ENCODE assay signal across 1 cellular context in genomic region chr7:156402255-156402654, GRCh38.
TF ChIP-seq lines count a peak whose summit lies in the region.

No MANE protein-coding gene starts in this region.

TF ChIP-seq in K562, 482 proteins besides CTCF, POLR2A, EP300 and RAD21 (continued from another document and continues in another):
- TF ChIP-seq, protein P1, sequence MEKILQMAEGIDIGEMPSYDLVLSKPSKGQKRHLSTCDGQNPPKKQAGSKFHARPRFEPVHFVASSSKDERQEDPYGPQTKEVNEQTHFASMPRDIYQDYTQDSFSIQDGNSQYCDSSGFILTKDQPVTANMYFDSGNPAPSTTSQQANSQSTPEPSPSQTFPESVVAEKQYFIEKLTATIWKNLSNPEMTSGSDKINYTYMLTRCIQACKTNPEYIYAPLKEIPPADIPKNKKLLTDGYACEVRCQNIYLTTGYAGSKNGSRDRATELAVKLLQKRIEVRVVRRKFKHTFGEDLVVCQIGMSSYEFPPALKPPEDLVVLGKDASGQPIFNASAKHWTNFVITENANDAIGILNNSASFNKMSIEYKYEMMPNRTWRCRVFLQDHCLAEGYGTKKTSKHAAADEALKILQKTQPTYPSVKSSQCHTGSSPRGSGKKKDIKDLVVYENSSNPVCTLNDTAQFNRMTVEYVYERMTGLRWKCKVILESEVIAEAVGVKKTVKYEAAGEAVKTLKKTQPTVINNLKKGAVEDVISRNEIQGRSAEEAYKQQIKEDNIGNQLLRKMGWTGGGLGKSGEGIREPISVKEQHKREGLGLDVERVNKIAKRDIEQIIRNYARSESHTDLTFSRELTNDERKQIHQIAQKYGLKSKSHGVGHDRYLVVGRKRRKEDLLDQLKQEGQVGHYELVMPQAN (IDR thresholded peaks at IDR 0.05; ENCODE audit: borderline replicate concordance): no peak
- TF ChIP-seq NCOA6 (IDR thresholded peaks at IDR 0.05): no peak
- no peak for TF ChIP-seq SIRT6 (IDR thresholded peaks at IDR 0.05; ENCODE audit: low read depth, low read length)
- no peak for TF ChIP-seq MYNN (IDR thresholded peaks at IDR 0.05)
- no peak for TF ChIP-seq MYNN (CRISPR knock-in tag; IDR thresholded peaks at IDR 0.05)
- no peak for TF ChIP-seq NELFE (IDR thresholded peaks at IDR 0.05; ENCODE audit: insufficient read depth, insufficient read length)
- no peak for TF ChIP-seq ZNF780A (CRISPR knock-in tag; IDR thresholded peaks at IDR 0.05)
- TF ChIP-seq, protein P2, sequence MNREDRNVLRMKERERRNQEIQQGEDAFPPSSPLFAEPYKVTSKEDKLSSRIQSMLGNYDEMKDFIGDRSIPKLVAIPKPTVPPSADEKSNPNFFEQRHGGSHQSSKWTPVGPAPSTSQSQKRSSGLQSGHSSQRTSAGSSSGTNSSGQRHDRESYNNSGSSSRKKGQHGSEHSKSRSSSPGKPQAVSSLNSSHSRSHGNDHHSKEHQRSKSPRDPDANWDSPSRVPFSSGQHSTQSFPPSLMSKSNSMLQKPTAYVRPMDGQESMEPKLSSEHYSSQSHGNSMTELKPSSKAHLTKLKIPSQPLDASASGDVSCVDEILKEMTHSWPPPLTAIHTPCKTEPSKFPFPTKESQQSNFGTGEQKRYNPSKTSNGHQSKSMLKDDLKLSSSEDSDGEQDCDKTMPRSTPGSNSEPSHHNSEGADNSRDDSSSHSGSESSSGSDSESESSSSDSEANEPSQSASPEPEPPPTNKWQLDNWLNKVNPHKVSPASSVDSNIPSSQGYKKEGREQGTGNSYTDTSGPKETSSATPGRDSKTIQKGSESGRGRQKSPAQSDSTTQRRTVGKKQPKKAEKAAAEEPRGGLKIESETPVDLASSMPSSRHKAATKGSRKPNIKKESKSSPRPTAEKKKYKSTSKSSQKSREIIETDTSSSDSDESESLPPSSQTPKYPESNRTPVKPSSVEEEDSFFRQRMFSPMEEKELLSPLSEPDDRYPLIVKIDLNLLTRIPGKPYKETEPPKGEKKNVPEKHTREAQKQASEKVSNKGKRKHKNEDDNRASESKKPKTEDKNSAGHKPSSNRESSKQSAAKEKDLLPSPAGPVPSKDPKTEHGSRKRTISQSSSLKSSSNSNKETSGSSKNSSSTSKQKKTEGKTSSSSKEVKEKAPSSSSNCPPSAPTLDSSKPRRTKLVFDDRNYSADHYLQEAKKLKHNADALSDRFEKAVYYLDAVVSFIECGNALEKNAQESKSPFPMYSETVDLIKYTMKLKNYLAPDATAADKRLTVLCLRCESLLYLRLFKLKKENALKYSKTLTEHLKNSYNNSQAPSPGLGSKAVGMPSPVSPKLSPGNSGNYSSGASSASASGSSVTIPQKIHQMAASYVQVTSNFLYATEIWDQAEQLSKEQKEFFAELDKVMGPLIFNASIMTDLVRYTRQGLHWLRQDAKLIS (CRISPR knock-in tag; IDR thresholded peaks at IDR 0.05): no peak
- TF ChIP-seq NR2C1 (IDR thresholded peaks at IDR 0.05): no peak
- peak; percentile 77 for TF ChIP-seq NR2C1 (tag; IDR thresholded peaks at IDR 0.05)
- TF ChIP-seq JUN (IDR thresholded peaks at IDR 0.05; ENCODE audit: borderline replicate concordance, low read depth, low read length): 0 out of 2 replicates have a peak, but pooled peaks have one; percentile 5
- TF ChIP-seq JUN (CRISPR knock-in tag; IDR thresholded peaks at IDR 0.05; ENCODE audit: borderline replicate concordance): no peak
- TF ChIP-seq PTTG1 (tag; IDR thresholded peaks at IDR 0.05; ENCODE audit: low read depth): no peak
- no peak for TF ChIP-seq POU5F1 (IDR thresholded peaks at IDR 0.05; ENCODE audit: borderline replicate concordance, low read depth, low read length, partially characterized antibody)
- TF ChIP-seq NFIX (CRISPR knock-in tag; IDR thresholded peaks at IDR 0.05; ENCODE audit: low read depth): no peak
- no peak for TF ChIP-seq PTRF (tag; IDR thresholded peaks at IDR 0.05)
- TF ChIP-seq ZHX1 (conservative IDR thresholded peaks at IDR 0.05; ENCODE audit: low read length): no peak
- no peak for TF ChIP-seq ZNF707 (CRISPR knock-in tag; conservative IDR thresholded peaks at IDR 0.05)
- 0 out of 2 replicates have a peak, but pooled peaks have one; percentile 2 for TF ChIP-seq SPI1 (IDR thresholded peaks at IDR 0.05; ENCODE audit: borderline replicate concordance, low read depth, low read length)
- TF ChIP-seq CBX1 (IDR thresholded peaks at IDR 0.05; ENCODE audit: low read depth): peak; percentile 46; the same call in 1 of the 2 replicates
- no peak for TF ChIP-seq MLLT1 (IDR thresholded peaks at IDR 0.05)
- TF ChIP-seq ATF1 (CRISPR knock-in tag; IDR thresholded peaks at IDR 0.05): no peak
- peak; percentile 79 for TF ChIP-seq ATF1 (tag; IDR thresholded peaks at IDR 0.05)
- no peak for TF ChIP-seq CCAR2 (IDR thresholded peaks at IDR 0.05; ENCODE audit: low read depth, low read length)
- TF ChIP-seq ZNF124 (CRISPR knock-in tag; IDR thresholded peaks at IDR 0.05): no peak
- no peak for TF ChIP-seq SRSF1 (IDR thresholded peaks at IDR 0.05; ENCODE audit: low read depth, low read length)
- TF ChIP-seq, protein P3, sequence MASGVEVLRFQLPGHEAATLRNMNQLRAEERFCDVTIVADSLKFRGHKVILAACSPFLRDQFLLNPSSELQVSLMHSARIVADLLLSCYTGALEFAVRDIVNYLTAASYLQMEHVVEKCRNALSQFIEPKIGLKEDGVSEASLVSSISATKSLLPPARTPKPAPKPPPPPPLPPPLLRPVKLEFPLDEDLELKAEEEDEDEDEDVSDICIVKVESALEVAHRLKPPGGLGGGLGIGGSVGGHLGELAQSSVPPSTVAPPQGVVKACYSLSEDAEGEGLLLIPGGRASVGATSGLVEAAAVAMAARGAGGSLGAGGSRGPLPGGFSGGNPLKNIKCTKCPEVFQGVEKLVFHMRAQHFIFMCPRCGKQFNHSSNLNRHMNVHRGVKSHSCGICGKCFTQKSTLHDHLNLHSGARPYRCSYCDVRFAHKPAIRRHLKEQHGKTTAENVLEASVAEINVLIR (CRISPR knock-in tag; IDR thresholded peaks at IDR 0.05): 0 out of 2 replicates have a peak, but pooled peaks have one; percentile 43
- TF ChIP-seq, protein P4, sequence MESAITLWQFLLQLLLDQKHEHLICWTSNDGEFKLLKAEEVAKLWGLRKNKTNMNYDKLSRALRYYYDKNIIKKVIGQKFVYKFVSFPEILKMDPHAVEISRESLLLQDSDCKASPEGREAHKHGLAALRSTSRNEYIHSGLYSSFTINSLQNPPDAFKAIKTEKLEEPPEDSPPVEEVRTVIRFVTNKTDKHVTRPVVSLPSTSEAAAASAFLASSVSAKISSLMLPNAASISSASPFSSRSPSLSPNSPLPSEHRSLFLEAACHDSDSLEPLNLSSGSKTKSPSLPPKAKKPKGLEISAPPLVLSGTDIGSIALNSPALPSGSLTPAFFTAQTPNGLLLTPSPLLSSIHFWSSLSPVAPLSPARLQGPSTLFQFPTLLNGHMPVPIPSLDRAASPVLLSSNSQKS (CRISPR knock-in tag; IDR thresholded peaks at IDR 0.05): no peak
- no peak for TF ChIP-seq TCF3 (CRISPR knock-in tag; IDR thresholded peaks at IDR 0.05)
- no peak for TF ChIP-seq POLR2AphosphoS2 (IDR thresholded peaks at IDR 0.05; ENCODE audit: low read length)
- TF ChIP-seq ZNF253 (CRISPR knock-in tag; conservative IDR thresholded peaks at IDR 0.05): no peak
- TF ChIP-seq ZBTB49 (CRISPR knock-in tag; IDR thresholded peaks at IDR 0.05; ENCODE audit: borderline replicate concordance): no peak
- TF ChIP-seq HMGXB4 (CRISPR knock-in tag; IDR thresholded peaks at IDR 0.05): no peak
- TF ChIP-seq ZNF740 (CRISPR knock-in tag; IDR thresholded peaks at IDR 0.05): no peak
- TF ChIP-seq ZNF740 (tag; IDR thresholded peaks at IDR 0.05): no peak
- TF ChIP-seq ZNF398 (CRISPR knock-in tag; IDR thresholded peaks at IDR 0.05): no peak
- peak; percentile 38; the same call in 1 of the 2 replicates for TF ChIP-seq ESRRA (IDR thresholded peaks at IDR 0.05; ENCODE audit: borderline replicate concordance, low read depth)
- TF ChIP-seq ZSCAN29 (IDR thresholded peaks at IDR 0.05): no peak
- TF ChIP-seq MED1 (CRISPR knock-in tag; IDR thresholded peaks at IDR 0.05; ENCODE audit: borderline replicate concordance): no peak
- TF ChIP-seq SMARCA4 (IDR thresholded peaks at IDR 0.05): no peak
- no peak for TF ChIP-seq NEUROD1 (IDR thresholded peaks at IDR 0.05; ENCODE audit: borderline replicate concordance, low read depth, low read length, partially characterized antibody)
- TF ChIP-seq ZNF354B (CRISPR knock-in tag; IDR thresholded peaks at IDR 0.05): no peak
- peak; percentile 84 for TF ChIP-seq POLR2B (IDR thresholded peaks at IDR 0.05; ENCODE audit: low read depth, partially characterized antibody)
